Comparison of ENCODE assay signal across 18 cellular contexts in the genomic region with DNA sequence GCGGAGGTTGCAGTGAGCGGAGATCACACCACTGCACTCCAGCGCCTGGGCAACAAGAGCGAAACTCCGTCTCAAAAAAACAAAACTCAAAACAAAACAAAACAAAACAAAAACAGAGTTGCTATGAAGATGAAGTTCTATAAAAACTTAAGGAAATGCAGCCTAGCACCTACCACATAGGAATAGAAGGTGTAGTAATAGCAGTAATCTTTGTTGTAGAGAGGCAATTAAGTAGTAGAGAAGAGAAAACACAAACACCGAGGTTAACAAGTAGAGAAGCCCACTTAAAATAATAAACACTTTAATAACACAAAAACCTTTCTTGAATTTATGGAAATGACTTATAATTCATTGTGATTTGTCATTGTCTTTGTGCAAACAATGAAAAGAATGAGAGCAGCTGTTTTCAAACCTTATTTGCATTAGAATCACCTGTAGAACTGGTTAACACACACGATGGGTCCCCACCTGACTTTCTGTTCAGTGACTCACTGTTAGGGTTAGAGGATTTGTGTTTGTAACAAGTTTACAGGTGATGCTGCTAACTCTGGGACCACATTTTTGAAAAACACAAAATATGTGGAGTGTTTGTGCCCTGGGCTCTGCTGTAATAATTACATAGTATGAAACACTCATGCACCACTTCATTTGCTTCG. TPM values are rescaled to one million over a fixed set of nuclear protein-coding genes. Genes with fewer than 3 reads are reported as not detected.
DNase-seq lines count a peak whose midpoint lies in the region; ATAC-seq and TF ChIP-seq lines count a peak whose summit lies in the region.
"Had no signal": no experiment of that assay in that cellular context is flagged by ENCODE, and none has a peak within 500 bp of the region (broad histone marks: within the 10 kb centered on the region; RNA-seq: fewer than 3 reads in every experiment).

No MANE protein-coding gene starts in this region.

- H3K27ac Mint-ChIP-seq in Caco-2 (ENCODE audit: unreplicated experiment), result no peak overlapping the region

- no peaks in the 10 kb centered on the region; the same call in 1 of the 2 replicates for H3K4me1 ChIP-seq in iPS DF 6.9 (ENCODE audit: control insufficient read depth, insufficient read depth, low read length)
- H3K4me1 ChIP-seq in Caco-2, result no peaks in the 10 kb centered on the region
- H3K4me1 ChIP-seq: BLaER1 treated with 17β-estradiol and CSF1 and Interleukin-3, amounts not matched to agents 10 nM and 100 nM; SJSA1 had no signal

- intact Hi-C loops in Caco-2 (cut with micrococcal nuclease; ENCODE audit: unreplicated experiment), result no loop called here

- POLR2A ChIA-PET in Caco-2 (lab: Charles Lee), result no interaction called here

- peaks cover 3% of the 10 kb centered on the region for H3K27me3 Mint-ChIP-seq in Caco-2 (ENCODE audit: insufficient read depth, unreplicated experiment)

- H3K36me3 ChIP-seq in iPS DF 6.9 (ENCODE audit: control insufficient read depth, insufficient read depth, low read length) (no peaks in the 10 kb centered on the region), Caco-2 (ENCODE audit: control insufficient read depth, insufficient read depth, low read length) (no peaks in the 10 kb centered on the region)
- H3K36me3 ChIP-seq: BLaER1 treated with 17β-estradiol and CSF1 and Interleukin-3, amounts not matched to agents 10 nM and 100 nM; SJSA1 had no signal

- H3K4me1 Mint-ChIP-seq in Caco-2 (ENCODE audit: low read depth, unreplicated experiment), result no peaks in the 10 kb centered on the region

- no peak for TF ChIP-seq CTCF in Caco-2 (IDR thresholded peaks at IDR 0.05; ENCODE audit: insufficient read depth in 1 of 2, low read depth in 1 of 2, low read length in 1 of 2, severe bottlenecking in 1 of 2, unreplicated experiment in 1 of 2)

- H3K36me3 Mint-ChIP-seq in Caco-2 (ENCODE audit: insufficient read depth, unreplicated experiment), result no peaks in the 10 kb centered on the region

- H3K9me3 ChIP-seq in iPS DF 6.9 (ENCODE audit: control insufficient read depth, insufficient read depth, low read length), result no peaks in the 10 kb centered on the region
- no peaks in the 10 kb centered on the region for H3K9me3 ChIP-seq in Caco-2
- H3K9me3 ChIP-seq: BLaER1 treated with 17β-estradiol and CSF1 and Interleukin-3, amounts not matched to agents 10 nM and 100 nM; SJSA1 had no signal

- H3K9me3 Mint-ChIP-seq in Caco-2 (ENCODE audit: unreplicated experiment), result no peaks in the 10 kb centered on the region

- H3K4me3 ChIP-seq in iPS DF 6.9 (ENCODE audit: low read length) (no peak overlapping the region), Caco-2 (ENCODE audit: low read depth, low read length) (no peak overlapping the region)
- H3K4me3 ChIP-seq: BLaER1 treated with 17β-estradiol and CSF1 and Interleukin-3, amounts not matched to agents 10 nM and 100 nM; SJSA1 had no signal

- peak; percentile 53 for DNase-seq in DMS153 (lab: John Stamatoyannopoulos, UW)
- DNase-seq in DMS153 treated with DMSO at 0.1 percent for 48 hours (lab: John Stamatoyannopoulos, UW; ENCODE audit: unreplicated experiment), result no peak
- peak in 2 of 3 experiments; percentile 50 to 86 for DNase-seq in NCI-H1417 (lab: John Stamatoyannopoulos, UW)
- peak; percentile 60 for DNase-seq in NCI-H774 (lab: John Stamatoyannopoulos, UW)
- peak; percentile 11 for DNase-seq in iPS DF 6.9 (ENCODE audit: low read depth, low spot score)
- no peak for DNase-seq in Caco-2
- DNase-seq in NCI-H524 (lab: John Stamatoyannopoulos, UW), result no peak
- DNase-seq: DMS79 treated with DMSO at 0.1 percent for 48 hours, KG1, NCI-H1048, NCI-H2029 treated with DMSO at 0.1 percent for 48 hours, NCI-H345, T-helper 9 cell had no signal

- BruUV-seq in Caco-2 (replicated peaks; lab: Mats Ljungman, UMichigan), result no TSS peak

- no peak for ATAC-seq in activated CD4-positive, CD25-positive, alpha-beta regulatory T cell treated with anti-CD3 and anti-CD28 coated beads, Interleukin-2, amount 50 U/mL, for 24 hours

- no peak overlapping the region for H3K27ac ChIP-seq in iPS DF 6.9 (ENCODE audit: low read length)
- H3K27ac ChIP-seq: 22Rv1; BLaER1 treated with 17β-estradiol and CSF1 and Interleukin-3, amounts not matched to agents 10 nM and 100 nM; SJSA1 had no signal

- no CpG with 5 or more reads among the region's 8 CpGs for WGBS in iPS DF 6.9 (ENCODE audit: insufficient coverage, insufficient read length)

- H3K27me3 ChIP-seq in iPS DF 6.9 (ENCODE audit: control insufficient read depth, insufficient read depth, low read length) (no peaks in the 10 kb centered on the region), Caco-2 (replicated peaks; ENCODE audit: control insufficient read depth, insufficient read depth, low read length) (no peaks in the 10 kb centered on the region)
- H3K27me3 ChIP-seq: BLaER1 treated with 17β-estradiol and CSF1 and Interleukin-3, amounts not matched to agents 10 nM and 100 nM; SJSA1 had no signal

- H3K4me3 Mint-ChIP-seq in Caco-2 (ENCODE audit: unreplicated experiment), result no peak overlapping the region

- CTCF ChIA-PET in Caco-2 (lab: Charles Lee), result no interaction called here

RNA-seq across cellular contexts. Expression of gene TYR, which starts 43.1 kb away (rescaled TPM):
- total RNA-seq in Caco-2 (2022), result not detected in 2 replicates
- total RNA-seq: M059J, SJSA1 had no signal

Comparison
In these comparisons a context has a peak if more than half of its experiments do, and no peak if none do; other contexts are left out.
1. DNase-seq: peak in DMS153 (single experiment), NCI-H1417 (2 of 3), NCI-H774 (single experiment) and iPS DF 6.9 (single experiment); none in DMS153 treated with DMSO at 0.1 percent for 48 hours (single experiment), Caco-2 (0 of 2) and NCI-H524 (0 of 2).